Comparison of ENCODE assay signal across 1 cellular context in the genomic region with DNA sequence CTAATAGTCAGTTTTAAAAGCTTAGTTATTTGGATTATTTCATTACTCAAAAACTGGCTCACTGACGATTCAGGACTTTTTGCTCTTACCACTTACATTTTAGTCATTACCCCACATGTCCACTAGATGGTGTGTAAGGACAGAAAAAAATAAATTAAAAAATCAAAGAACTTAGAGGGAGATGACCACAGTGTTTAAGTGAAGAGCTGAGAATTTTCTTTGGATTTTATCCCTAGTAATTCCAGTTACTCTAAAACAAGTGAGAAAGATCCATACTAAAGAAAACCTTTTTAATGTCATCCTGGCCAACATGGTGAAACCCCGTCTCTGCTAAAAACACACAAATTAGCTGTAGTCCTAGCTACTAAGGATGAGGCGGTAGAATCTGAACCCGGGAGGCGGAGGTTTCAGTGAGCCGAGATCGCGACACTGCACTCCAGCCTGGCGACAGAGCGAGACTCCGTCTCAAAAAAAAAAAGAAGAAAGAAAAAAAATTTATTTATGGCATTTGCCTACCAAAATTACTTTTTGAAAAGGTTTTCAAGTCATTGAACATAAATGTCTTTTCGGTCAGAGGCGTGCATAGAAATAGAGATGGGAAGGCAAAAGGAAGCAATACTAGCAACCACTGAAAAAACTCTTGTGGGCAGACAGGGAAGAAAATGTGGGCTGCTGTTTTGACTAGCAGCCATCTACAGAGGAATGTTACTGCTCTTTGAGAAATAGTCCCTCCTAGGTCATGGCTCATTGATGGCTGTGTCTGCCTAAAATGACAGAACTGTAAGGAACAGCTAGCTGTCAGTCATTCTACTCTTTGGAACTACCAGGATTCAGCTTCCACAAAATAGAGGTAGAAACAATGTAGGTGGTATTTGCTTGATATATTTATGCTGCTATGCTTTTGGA.
A peak's percentile ranks its signal among the peaks of the same experiment; 100 is the strongest.
TF ChIP-seq lines count a peak whose summit lies in the region.

No MANE protein-coding gene starts in this region.

TF ChIP-seq in K562, 482 proteins besides CTCF, POLR2A, EP300 and RAD21 (continued from another document):
- TF ChIP-seq, protein P1, sequence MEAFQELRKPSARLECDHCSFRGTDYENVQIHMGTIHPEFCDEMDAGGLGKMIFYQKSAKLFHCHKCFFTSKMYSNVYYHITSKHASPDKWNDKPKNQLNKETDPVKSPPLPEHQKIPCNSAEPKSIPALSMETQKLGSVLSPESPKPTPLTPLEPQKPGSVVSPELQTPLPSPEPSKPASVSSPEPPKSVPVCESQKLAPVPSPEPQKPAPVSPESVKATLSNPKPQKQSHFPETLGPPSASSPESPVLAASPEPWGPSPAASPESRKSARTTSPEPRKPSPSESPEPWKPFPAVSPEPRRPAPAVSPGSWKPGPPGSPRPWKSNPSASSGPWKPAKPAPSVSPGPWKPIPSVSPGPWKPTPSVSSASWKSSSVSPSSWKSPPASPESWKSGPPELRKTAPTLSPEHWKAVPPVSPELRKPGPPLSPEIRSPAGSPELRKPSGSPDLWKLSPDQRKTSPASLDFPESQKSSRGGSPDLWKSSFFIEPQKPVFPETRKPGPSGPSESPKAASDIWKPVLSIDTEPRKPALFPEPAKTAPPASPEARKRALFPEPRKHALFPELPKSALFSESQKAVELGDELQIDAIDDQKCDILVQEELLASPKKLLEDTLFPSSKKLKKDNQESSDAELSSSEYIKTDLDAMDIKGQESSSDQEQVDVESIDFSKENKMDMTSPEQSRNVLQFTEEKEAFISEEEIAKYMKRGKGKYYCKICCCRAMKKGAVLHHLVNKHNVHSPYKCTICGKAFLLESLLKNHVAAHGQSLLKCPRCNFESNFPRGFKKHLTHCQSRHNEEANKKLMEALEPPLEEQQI (IDR thresholded peaks at IDR 0.05): peak; percentile 19; the same call in 1 of the 2 replicates
- TF ChIP-seq SETDB1 (IDR thresholded peaks at IDR 0.05; ENCODE audit: low read length): no peak
